In genomic region chr1:36344395-36344680, GRCh38 we compare ENCODE assay signal across 1 cellular context.
TF ChIP-seq lines count a peak whose summit lies in the region.

No MANE protein-coding gene starts in this region.

TF ChIP-seq in IMR-90, 13 proteins besides CTCF, POLR2A, EP300 and RAD21:
- TF ChIP-seq CHD1 (IDR thresholded peaks at IDR 0.05; ENCODE audit: low read depth, low read length) (no peak), BHLHE40 (IDR thresholded peaks at IDR 0.05; ENCODE audit: low read depth, low read length) (no peak), CEBPB (IDR thresholded peaks at IDR 0.05; ENCODE audit: low read depth, low read length) (no peak), SMC3 (IDR thresholded peaks at IDR 0.05; ENCODE audit: low read depth, low read length) (no peak), USF2 (IDR thresholded peaks at IDR 0.05; ENCODE audit: low read depth, low read length) (no peak), RCOR1 (IDR thresholded peaks at IDR 0.05; ENCODE audit: insufficient replicate concordance, low read length) (no peak), ELK1 (IDR thresholded peaks at IDR 0.05; ENCODE audit: borderline replicate concordance, low read depth, low read length) (no peak), MAZ (IDR thresholded peaks at IDR 0.05; ENCODE audit: borderline replicate concordance, low read depth, low read length) (no peak), FOS (IDR thresholded peaks at IDR 0.05; ENCODE audit: low read depth, low read length) (no peak), MAFK (IDR thresholded peaks at IDR 0.05; ENCODE audit: low read depth, low read length) (no peak), MXI1 (IDR thresholded peaks at IDR 0.05; ENCODE audit: borderline replicate concordance, low read depth, low read length) (no peak), NFE2L2 (IDR thresholded peaks at IDR 0.05; ENCODE audit: low read depth, low read length) (no peak)
